ENCODE assay signal across 29 cellular contexts in the genomic region with DNA sequence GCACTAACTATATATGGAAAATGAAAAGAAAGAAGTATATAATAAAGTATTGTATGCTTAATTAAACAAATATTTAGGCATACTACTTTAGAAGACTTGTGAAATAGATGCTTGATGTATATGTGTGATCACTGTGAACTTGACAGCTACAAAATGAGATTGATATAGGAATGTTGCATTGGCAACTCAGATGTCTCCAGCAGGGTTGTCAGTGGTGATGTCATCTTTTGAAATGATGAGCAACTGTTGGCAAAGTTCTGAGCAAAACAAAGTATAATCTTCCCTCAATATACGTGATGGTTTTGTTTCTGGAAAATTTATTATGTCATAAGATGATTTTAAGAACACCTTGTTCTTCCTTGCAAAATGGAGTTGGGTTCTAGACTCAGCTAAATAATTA.
DNase-seq lines count a peak whose midpoint lies in the region; ATAC-seq, FAIRE-seq and TF ChIP-seq lines count a peak whose summit lies in the region.
"Had no signal": no experiment of that assay in that cellular context is flagged by ENCODE, and none has a peak within 500 bp of the region (broad histone marks: within the 10 kb centered on the region; RNA-seq: fewer than 3 reads in every experiment).

No MANE protein-coding gene starts in this region.

- intact Hi-C loops in adrenal gland (cut with DNase I) = no loop called here

- no peak for TF ChIP-seq POLR2A in adrenal gland (IDR thresholded peaks at IDR 0.05)

- H3K36me3 Mint-ChIP-seq in astrocyte (ENCODE audit: low read depth, unreplicated experiment) = no peaks in the 10 kb centered on the region

- no peaks in the 10 kb centered on the region for H3K9me3 Mint-ChIP-seq in astrocyte (ENCODE audit: unreplicated experiment)
- H3K9me3 Mint-ChIP-seq: activated CD4-positive, alpha-beta memory T cell treated with anti-CD3 and anti-CD28 coated beads for 36 hours; activated naive CD4-positive, alpha-beta T cell treated with anti-CD3 and anti-CD28 coated beads, Interleukin-2, amount 50 U/mL, for 72 hours had no signal

- no peaks in the 10 kb centered on the region for H3K27me3 Mint-ChIP-seq in astrocyte (ENCODE audit: low read depth, unreplicated experiment)
- H3K27me3 Mint-ChIP-seq: activated CD4-positive, alpha-beta memory T cell treated with anti-CD3 and anti-CD28 coated beads for 36 hours; B cell; stimulated activated naive B cell treated with anti-CD40 and anti-IgM and Interleukin-4, amounts not matched to agents 10 μg/mL and 1 μg/mL and 100 μg/mL, for 72 hours had no signal

- peaks cover 21% of the 10 kb centered on the region for H3K4me1 Mint-ChIP-seq in astrocyte (ENCODE audit: low read depth, unreplicated experiment)

- 33 to 54% (median 42%) methylated on average over 1 of the region's 1 CpG for WGBS in adrenal gland, 4 donors

- TF ChIP-seq CTCF in KMS-11 (conservative IDR thresholded peaks at IDR 0.05; ENCODE audit: low read depth, low read length) = no peak
- TF ChIP-seq CTCF in astrocyte (IDR thresholded peaks at IDR 0.05; ENCODE audit: insufficient read depth, low read depth, low read length) = no peak
- TF ChIP-seq CTCF in GM20000 (IDR thresholded peaks at IDR 0.05; ENCODE audit: extremely low read depth, missing control alignments) = no peak
- no peak for TF ChIP-seq CTCF in adrenal gland (IDR thresholded peaks at IDR 0.05)

- no peak overlapping the region for H3K27ac Mint-ChIP-seq in astrocyte (ENCODE audit: unreplicated experiment)
- H3K27ac Mint-ChIP-seq: activated CD4-positive, alpha-beta memory T cell treated with anti-CD3 and anti-CD28 coated beads for 36 hours; activated naive CD4-positive, alpha-beta T cell treated with anti-CD3 and anti-CD28 coated beads, Interleukin-2, amount 50 U/mL, for 72 hours had no signal

- H3K27me3 ChIP-seq in KMS-11 (ENCODE audit: insufficient read depth, low read depth) (no peaks in the 10 kb centered on the region), astrocyte (ENCODE audit: insufficient read depth, low read length) (no peaks in the 10 kb centered on the region), adrenal gland (no peaks in the 10 kb centered on the region)
- H3K27me3 ChIP-seq: ascending aorta, heart left ventricle, Peyer's patch had no signal

- H3K36me3 ChIP-seq in KMS-11 (ENCODE audit: insufficient read depth) = no peaks in the 10 kb centered on the region
- H3K36me3 ChIP-seq in astrocyte (ENCODE audit: insufficient read depth, low read length) = no peaks in the 10 kb centered on the region
- no peaks in the 10 kb centered on the region for H3K36me3 ChIP-seq in adrenal gland (replicated peaks in 1 of 2)
- H3K36me3 ChIP-seq: ascending aorta, HAP-1, heart left ventricle, Peyer's patch had no signal

- H4K20me1 ChIP-seq in KMS-11 (ENCODE audit: insufficient read depth) = peaks cover 6% of the 10 kb centered on the region; the same call in 1 of the 2 replicates
- H4K20me1 ChIP-seq in astrocyte (ENCODE audit: insufficient read depth, low read length) = peaks cover 47% of the 10 kb centered on the region

- DNase-seq in EH (ENCODE audit: low read depth) (peak; percentile 24), astrocyte (ENCODE audit: low read depth) (no peak), fibroblast of the conjunctiva (ENCODE audit: low read depth) (peak; percentile 4), HuH-7.5 (ENCODE audit: low spot score) (no peak), GM20000 (ENCODE audit: low spot score) (no peak), adrenal gland (no peak)
- DNase-seq: activated CD4-positive, alpha-beta memory T cell treated with anti-CD3 and anti-CD28 coated beads for 36 hours; activated CD4-positive, CD25-positive, alpha-beta regulatory T cell; activated CD8-positive, alpha-beta memory T cell treated with anti-CD3 and anti-CD28 coated beads, Interleukin-2, amount 50 U/mL, for 4 hours; caudate nucleus; DMS153; GDM1; heart left ventricle; left cardiac atrium; NCI-H1092 treated with DMSO at 0.1 percent for 48 hours; NCI-H2029; NCI-H526 treated with DMSO at 0.1 percent for 48 hours; Peyer's patch; stimulated activated CD4-positive, alpha-beta T cell treated with anti-CD3 and anti-CD28 coated beads, Interleukin-4, amount 100 ng/mL, for 4 hours; stimulated activated naive B cell treated with anti-CD40 and anti-IgM and Interleukin-4, amounts not matched to agents 10 μg/mL and 1 μg/mL and 100 μg/mL, for 72 hours had no signal

- peak; percentile 41 for FAIRE-seq in astrocyte (lab: Jason Lieb, UNC)
- FAIRE-seq: endometrium, GM19239 had no signal

- H3K4me3 ChIP-seq in KMS-11 (IDR thresholded peaks at IDR 0.05; ENCODE audit: insufficient read depth, low read depth, low read length) = no peak overlapping the region
- no peak overlapping the region for H3K4me3 ChIP-seq in astrocyte (ENCODE audit: insufficient read depth, low read depth, low read length)
- H3K4me3 ChIP-seq in adrenal gland = no peak overlapping the region
- H3K4me3 ChIP-seq: ascending aorta, HAP-1, heart left ventricle, Peyer's patch had no signal

- H3K9ac ChIP-seq in KMS-11 (no peak overlapping the region), astrocyte (ENCODE audit: low read length) (no peak overlapping the region)

- H2AFZ ChIP-seq in KMS-11 (ENCODE audit: low read depth) = no peak overlapping the region
- H2AFZ ChIP-seq in astrocyte (ENCODE audit: low read depth, low read length) = no peak overlapping the region

- H3K4me2 ChIP-seq in KMS-11 (peak overlapping the region; percentile 45), astrocyte (ENCODE audit: low read length) (no peak overlapping the region)

- no peak overlapping the region for H3K27ac ChIP-seq in KMS-11
- no peak overlapping the region for H3K27ac ChIP-seq in astrocyte (ENCODE audit: low read depth, low read length)
- H3K27ac ChIP-seq in adrenal gland = no peak overlapping the region
- H3K27ac ChIP-seq: ascending aorta, heart left ventricle, Peyer's patch had no signal

- peaks cover 10% of the 10 kb centered on the region; the same call in 1 of the 2 replicates for H3K79me2 ChIP-seq in KMS-11 (ENCODE audit: insufficient read depth, low read depth)
- H3K79me2 ChIP-seq in astrocyte (ENCODE audit: insufficient read depth, low read length) = peaks cover 41% of the 10 kb centered on the region

- H3K9me3 ChIP-seq in astrocyte (ENCODE audit: insufficient read depth, low read depth, low read length) (no peaks in the 10 kb centered on the region), adrenal gland (replicated peaks in 1 of 3) (no peaks in the 10 kb centered on the region)
- H3K9me3 ChIP-seq: ascending aorta, HAP-1, heart left ventricle, Peyer's patch had no signal

- no peak for ATAC-seq in GM21390 (IDR thresholded peaks at IDR 0.05; ENCODE audit: unreplicated experiment)
- ATAC-seq: heart left ventricle; sciatic nerve; stimulated activated naive B cell treated with anti-CD40 and anti-IgM and Interleukin-4, amounts not matched to agents 10 μg/mL and 1 μg/mL and 100 μg/mL, for 72 hours had no signal

- H3K4me3 Mint-ChIP-seq in astrocyte (ENCODE audit: unreplicated experiment) = no peak overlapping the region
- H3K4me3 Mint-ChIP-seq: activated CD4-positive, alpha-beta memory T cell treated with anti-CD3 and anti-CD28 coated beads for 36 hours; B cell; stimulated activated naive B cell treated with anti-CD40 and anti-IgM and Interleukin-4, amounts not matched to agents 10 μg/mL and 1 μg/mL and 100 μg/mL, for 72 hours had no signal

- H3K4me1 ChIP-seq in KMS-11 (ENCODE audit: low read depth, poor library complexity, severe bottlenecking) (peaks cover 36% of the 10 kb centered on the region), astrocyte (ENCODE audit: insufficient read depth, low read length) (no peaks in the 10 kb centered on the region), adrenal gland (replicated peaks in 1 of 2) (peaks cover 0 to 16% of the 10 kb centered on the region in 2 donors)
- H3K4me1 ChIP-seq: ascending aorta, Peyer's patch had no signal

Comparison
In these comparisons a context has a peak if more than half of its experiments do, and no peak if none do; other contexts are left out.
1. DNase-seq: peak in EH (single experiment) and fibroblast of the conjunctiva (single experiment); none in astrocyte (single experiment), HuH-7.5 (single experiment), GM20000 (single experiment) and adrenal gland (0 of 7).